Comparison of ENCODE assay signal across 11 cellular contexts in the genomic region with DNA sequence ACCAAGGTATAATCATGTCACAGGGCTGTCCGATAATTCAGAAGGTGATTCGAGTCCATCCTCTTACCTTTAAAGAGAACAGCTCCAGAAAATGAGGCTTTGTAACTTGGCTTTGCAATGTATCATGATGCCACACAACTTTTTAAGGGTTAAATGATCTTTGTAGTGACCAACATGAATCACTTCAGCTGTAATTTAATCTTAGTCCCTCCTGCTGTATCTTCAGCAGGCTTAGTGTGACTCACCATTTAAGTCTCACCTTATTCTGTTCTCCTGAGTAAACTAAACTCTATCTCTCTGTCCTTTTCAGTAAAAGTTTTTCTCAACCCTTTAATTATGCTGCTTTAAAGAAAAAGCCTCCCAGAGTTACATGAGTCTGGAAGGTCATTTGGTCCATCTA. TPM values are rescaled to one million over a fixed set of nuclear protein-coding genes. Genes with fewer than 3 reads are reported as not detected.
A peak's percentile ranks its signal among the peaks of the same experiment; 100 is the strongest.
DNase-seq lines count a peak whose midpoint lies in the region; ATAC-seq and TF ChIP-seq lines count a peak whose summit lies in the region.
"Had no signal": no experiment of that assay in that cellular context is flagged by ENCODE, and none has a peak within 500 bp of the region (broad histone marks: within the 10 kb centered on the region; RNA-seq: fewer than 3 reads in every experiment).

No MANE protein-coding gene starts in this region.

- no peak for TF ChIP-seq CTCF in HEK293 (tag by site-specific recombination; IDR thresholded peaks at IDR 0.05)

- peaks cover 41 to 54% (median 48%) of the 10 kb centered on the region in 4 donors for H3K4me1 Mint-ChIP-seq in CD4-positive, alpha-beta memory T cell
- H3K4me1 Mint-ChIP-seq in activated T-helper 1 cell treated with anti-CD3 and anti-CD28 coated beads, Interleukin-12 subunit alpha, Interleukin-12 subunit beta, Interleukin-2, Interleukin-4 antibody, amounts not matched to agents 30 ng/mL and 10 ng/mL and 1 ng/mL, durations not matched to agents 14 hours and 24 hours and 36 hours (ENCODE audit: low read depth), result peaks cover 51% of the 10 kb centered on the region

- ATAC-seq in GM21825 (IDR thresholded peaks at IDR 0.05; ENCODE audit: unreplicated experiment) (no peak), HG02642 (IDR thresholded peaks at IDR 0.05; ENCODE audit: poor library complexity, unreplicated experiment) (no peak)

- CTCF ChIA-PET in CD4-positive, alpha-beta memory T cell (lab: Charles Lee; ENCODE audit: partially characterized antibody), result interaction anchor here (0.8 to 6.1 kb wide), 5 partner anchors 11 to 115 kb away, joined by 3 to 84 read pairs (median 8); no protein-coding TSS in a partner anchor
- CTCF ChIA-PET in HEK293 (lab: Yijun Ruan, JAX), result interaction anchor here (0.9 to 1.0 kb wide), 2 partner anchors 12 to 109 kb away, joined by 3 to 4 read pairs; no protein-coding TSS in a partner anchor

- POLR2A ChIA-PET in CD4-positive, alpha-beta memory T cell (lab: Charles Lee; ENCODE audit: partially characterized antibody), result interaction anchor here (0.7 to 13.9 kb wide), 16 partner anchors 11 to 763 kb away, joined by 3 to 221 read pairs (median 5); no protein-coding TSS in a partner anchor
- POLR2A ChIA-PET in HEK293 (lab: Yijun Ruan, JAX), result interaction anchor here (0.9 to 1.3 kb wide), 4 partner anchors 21 to 115 kb away, joined by 3 to 7 read pairs (median 4); no protein-coding TSS in a partner anchor

- H3K36me3 Mint-ChIP-seq in CD4-positive, alpha-beta memory T cell, result peaks cover 4 to 5% of the 10 kb centered on the region in 2 donors
- peaks cover 2% of the 10 kb centered on the region for H3K36me3 Mint-ChIP-seq in activated T-helper 1 cell treated with anti-CD3 and anti-CD28 coated beads, Interleukin-12 subunit alpha, Interleukin-12 subunit beta, Interleukin-2, Interleukin-4 antibody, amounts not matched to agents 30 ng/mL and 10 ng/mL and 1 ng/mL, durations not matched to agents 14 hours and 24 hours and 36 hours (ENCODE audit: low read depth)

- peak overlapping the region; percentile 93 to 100 (median 98) for H3K27ac Mint-ChIP-seq in CD4-positive, alpha-beta memory T cell
- peak overlapping the region; percentile 95 for H3K27ac Mint-ChIP-seq in activated T-helper 1 cell treated with anti-CD3 and anti-CD28 coated beads, Interleukin-12 subunit alpha, Interleukin-12 subunit beta, Interleukin-2, Interleukin-4 antibody, amounts not matched to agents 30 ng/mL and 10 ng/mL and 1 ng/mL, durations not matched to agents 14 hours and 24 hours and 36 hours

- DNase-seq in CD4-positive, alpha-beta memory T cell, result no peak
- no peak for DNase-seq in activated T-helper 1 cell treated with anti-CD3 and anti-CD28 coated beads, Interleukin-12 subunit alpha, Interleukin-12 subunit beta, Interleukin-2, Interleukin-4 antibody, amounts not matched to agents 30 ng/mL and 10 ng/mL and 1 ng/mL, durations not matched to agents 14 hours and 24 hours and 36 hours (ENCODE audit: low spot score)
- DNase-seq in kidney glomerular epithelial cell (lab: John Stamatoyannopoulos, UW), result peak; percentile 67
- DNase-seq in mesenteric fat pad (ENCODE audit: low spot score), result no peak
- DNase-seq in AG20443 (ENCODE audit: low spot score), result no peak
- DNase-seq: MV-4-11 had no signal

- H3K9me3 Mint-ChIP-seq in CD4-positive, alpha-beta memory T cell, result peaks cover 0 to 5% (median 0%) of the 10 kb centered on the region in 8 donors
- peaks cover 7% of the 10 kb centered on the region for H3K9me3 Mint-ChIP-seq in activated T-helper 1 cell treated with anti-CD3 and anti-CD28 coated beads, Interleukin-12 subunit alpha, Interleukin-12 subunit beta, Interleukin-2, Interleukin-4 antibody, amounts not matched to agents 30 ng/mL and 10 ng/mL and 1 ng/mL, durations not matched to agents 14 hours and 24 hours and 36 hours

- H3K27me3 Mint-ChIP-seq in CD4-positive, alpha-beta memory T cell, result no peaks in the 10 kb centered on the region
- peaks cover 4% of the 10 kb centered on the region for H3K27me3 Mint-ChIP-seq in activated T-helper 1 cell treated with anti-CD3 and anti-CD28 coated beads, Interleukin-12 subunit alpha, Interleukin-12 subunit beta, Interleukin-2, Interleukin-4 antibody, amounts not matched to agents 30 ng/mL and 10 ng/mL and 1 ng/mL, durations not matched to agents 14 hours and 24 hours and 36 hours (ENCODE audit: insufficient read depth)

- H3K27me3 ChIP-seq in CD4-positive, alpha-beta memory T cell (ENCODE audit: insufficient read depth, low read length), result no peaks in the 10 kb centered on the region

- H3K27ac ChIP-seq in CD4-positive, alpha-beta memory T cell (ENCODE audit: low read depth, low read length), result peak overlapping the region; percentile 50
- H3K27ac ChIP-seq in HEK293 (ENCODE audit: extremely low read depth, low read depth, low read length), result no peak overlapping the region
- H3K27ac ChIP-seq: neutrophil, thoracic aorta had no signal

- no peaks in the 10 kb centered on the region for H3K9me3 ChIP-seq in CD4-positive, alpha-beta memory T cell (ENCODE audit: control insufficient read depth in 1 of 2, low read length in 2 of 2)
- H3K9me3 ChIP-seq in HEK293 (ENCODE audit: control insufficient read depth, insufficient read depth, low read depth, low read length), result no peaks in the 10 kb centered on the region
- H3K9me3 ChIP-seq: neutrophil, thoracic aorta had no signal

- peak overlapping the region in 5 of 8 donors; percentile 93 to 97 (median 96) for H3K4me3 Mint-ChIP-seq in CD4-positive, alpha-beta memory T cell
- no peak overlapping the region for H3K4me3 Mint-ChIP-seq in activated T-helper 1 cell treated with anti-CD3 and anti-CD28 coated beads, Interleukin-12 subunit alpha, Interleukin-12 subunit beta, Interleukin-2, Interleukin-4 antibody, amounts not matched to agents 30 ng/mL and 10 ng/mL and 1 ng/mL, durations not matched to agents 14 hours and 24 hours and 36 hours

- peaks cover 48% of the 10 kb centered on the region for H3K4me1 ChIP-seq in CD4-positive, alpha-beta memory T cell (ENCODE audit: insufficient read depth, low read length)
- peaks cover 22% of the 10 kb centered on the region for H3K4me1 ChIP-seq in HEK293 (ENCODE audit: control insufficient read depth, insufficient read depth, low read length)

- no peak overlapping the region for H3K4me3 ChIP-seq in CD4-positive, alpha-beta memory T cell (ENCODE audit: low read length in 2 of 2)
- H3K4me3 ChIP-seq in HEK293 (ENCODE audit: low read depth, low read length), result no peak overlapping the region

- intact Hi-C loops in CD4-positive, alpha-beta memory T cell (cut with micrococcal nuclease), result loop anchor here (1.0 kb wide), 1 partner anchor 29 kb away; no protein-coding TSS in a partner anchor
- intact Hi-C loops in activated T-helper 1 cell treated with anti-CD3 and anti-CD28 coated beads, Interleukin-12 subunit alpha, Interleukin-12 subunit beta, Interleukin-2, Interleukin-4 antibody, amounts not matched to agents 30 ng/mL and 10 ng/mL and 1 ng/mL, durations not matched to agents 14 hours and 24 hours and 36 hours (cut with micrococcal nuclease), result loop anchor here (1.0 to 2.0 kb wide), 4 partner anchors 16 to 258 kb away; no protein-coding TSS in a partner anchor

- no peaks in the 10 kb centered on the region for H3K36me3 ChIP-seq in CD4-positive, alpha-beta memory T cell (ENCODE audit: insufficient read depth, low read length)
- no peaks in the 10 kb centered on the region for H3K36me3 ChIP-seq in HEK293 (ENCODE audit: control insufficient read depth in 2 of 2, insufficient read depth in 1 of 2, low read length in 2 of 2)
- H3K36me3 ChIP-seq: neutrophil, thoracic aorta had no signal

TF ChIP-seq in HEK293, 187 proteins besides CTCF, POLR2A, EP300 and RAD21 (continues in another document):
- TF ChIP-seq ZNF629 (tag by site-specific recombination; IDR thresholded peaks at IDR 0.05), result peak; percentile 39; the same call in 1 of the 2 replicates
- TF ChIP-seq BCL11A (tag by site-specific recombination; IDR thresholded peaks at IDR 0.05; ENCODE audit: low read depth), result peak; percentile 79; the same call in 1 of the 2 replicates
- TF ChIP-seq SP7 (tag by site-specific recombination; IDR thresholded peaks at IDR 0.05), result peak; percentile 98
- no peak for TF ChIP-seq ZNF600 (tag by site-specific recombination; IDR thresholded peaks at IDR 0.05)
- TF ChIP-seq, protein P1, sequence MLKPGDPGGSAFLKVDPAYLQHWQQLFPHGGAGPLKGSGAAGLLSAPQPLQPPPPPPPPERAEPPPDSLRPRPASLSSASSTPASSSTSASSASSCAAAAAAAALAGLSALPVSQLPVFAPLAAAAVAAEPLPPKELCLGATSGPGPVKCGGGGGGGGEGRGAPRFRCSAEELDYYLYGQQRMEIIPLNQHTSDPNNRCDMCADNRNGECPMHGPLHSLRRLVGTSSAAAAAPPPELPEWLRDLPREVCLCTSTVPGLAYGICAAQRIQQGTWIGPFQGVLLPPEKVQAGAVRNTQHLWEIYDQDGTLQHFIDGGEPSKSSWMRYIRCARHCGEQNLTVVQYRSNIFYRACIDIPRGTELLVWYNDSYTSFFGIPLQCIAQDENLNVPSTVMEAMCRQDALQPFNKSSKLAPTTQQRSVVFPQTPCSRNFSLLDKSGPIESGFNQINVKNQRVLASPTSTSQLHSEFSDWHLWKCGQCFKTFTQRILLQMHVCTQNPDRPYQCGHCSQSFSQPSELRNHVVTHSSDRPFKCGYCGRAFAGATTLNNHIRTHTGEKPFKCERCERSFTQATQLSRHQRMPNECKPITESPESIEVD (tag by site-specific recombination; IDR thresholded peaks at IDR 0.05), result peak; percentile 60
- TF ChIP-seq, protein P2, sequence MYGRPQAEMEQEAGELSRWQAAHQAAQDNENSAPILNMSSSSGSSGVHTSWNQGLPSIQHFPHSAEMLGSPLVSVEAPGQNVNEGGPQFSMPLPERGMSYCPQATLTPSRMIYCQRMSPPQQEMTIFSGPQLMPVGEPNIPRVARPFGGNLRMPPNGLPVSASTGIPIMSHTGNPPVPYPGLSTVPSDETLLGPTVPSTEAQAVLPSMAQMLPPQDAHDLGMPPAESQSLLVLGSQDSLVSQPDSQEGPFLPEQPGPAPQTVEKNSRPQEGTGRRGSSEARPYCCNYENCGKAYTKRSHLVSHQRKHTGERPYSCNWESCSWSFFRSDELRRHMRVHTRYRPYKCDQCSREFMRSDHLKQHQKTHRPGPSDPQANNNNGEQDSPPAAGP (tag by site-specific recombination; IDR thresholded peaks at IDR 0.05), result 0 out of 2 replicates have a peak, but pooled peaks have one; percentile 18

RNA-seq across cellular contexts. Expression of a gene that starts 1.9 kb away (rescaled TPM):
- 10 to 100 TPM; 10.5 to 11.1 TPM for total RNA-seq in CD4-positive, alpha-beta memory T cell
- polyA plus RNA-seq in CD4-positive, alpha-beta memory T cell, result 10 to 100 TPM in 1 of 2 donors, 1 to 10 TPM in 1; 8.2 to 12.8 TPM
- total RNA-seq in activated T-helper 1 cell treated with anti-CD3 and anti-CD28 coated beads, Interleukin-12 subunit alpha, Interleukin-12 subunit beta, Interleukin-2, Interleukin-4 antibody, amounts not matched to agents 30 ng/mL and 10 ng/mL and 1 ng/mL, durations not matched to agents 14 hours and 24 hours and 36 hours, result 75.4 and 76.7 TPM in 2 replicates
- total RNA-seq in mesenteric fat pad, result 19.9 TPM
